ENCODE assay signal across 13 cellular contexts in genomic region chr9:98236881-98237487, GRCh38.
"Had no signal": no experiment of that assay in that cellular context is flagged by ENCODE, and none has a peak within 500 bp of the region (broad histone marks: within the 10 kb centered on the region; RNA-seq: fewer than 3 reads in every experiment).

No MANE protein-coding gene starts in this region.

- H3K4me3 ChIP-seq: prostate gland, thoracic aorta had no signal

- H3K27ac ChIP-seq: prostate gland, thoracic aorta, VCaP had no signal

- ATAC-seq: activated CD8-positive, alpha-beta memory T cell treated with anti-CD3 and anti-CD28 coated beads, Interleukin-2, amount 10 ng/mL, durations not matched to agents 7 days and 5 days; esophagus mucosa; left ventricle myocardium superior; sciatic nerve; stimulated activated effector memory CD8-positive, alpha-beta T cell treated with anti-CD3 and anti-CD28 coated beads, Interleukin-12 subunit alpha, Interleukin-12 subunit beta, amount 100 ng/mL, for 72 hours had no signal

- DNase-seq: activated CD4-positive, alpha-beta T cell treated with anti-CD3 and anti-CD28 coated beads for 1 hour; activated CD4-positive, alpha-beta T cell treated with anti-CD3 and anti-CD28 coated beads, Interleukin-2, amount 50 U/mL, for 4 hours; activated CD8-positive, alpha-beta memory T cell treated with anti-CD3 and anti-CD28 coated beads, Interleukin-2, amount 10 ng/mL, durations not matched to agents 7 days and 5 days; activated naive CD4-positive, alpha-beta T cell treated with anti-CD3 and anti-CD28 coated beads, Interleukin-2, amount 10 ng/mL, durations not matched to agents 7 days and 5 days; activated T-cell treated with anti-CD3 and anti-CD28 coated beads, Interleukin-2, amount 50 U/mL, for 1 hour; left ventricle myocardium superior; stimulated activated CD4-positive, alpha-beta T cell treated with anti-CD3 and anti-CD28 coated beads, Interleukin-1b, Interleukin-23, amount 100 ng/mL, for 48 hours had no signal
